In the genomic region with DNA sequence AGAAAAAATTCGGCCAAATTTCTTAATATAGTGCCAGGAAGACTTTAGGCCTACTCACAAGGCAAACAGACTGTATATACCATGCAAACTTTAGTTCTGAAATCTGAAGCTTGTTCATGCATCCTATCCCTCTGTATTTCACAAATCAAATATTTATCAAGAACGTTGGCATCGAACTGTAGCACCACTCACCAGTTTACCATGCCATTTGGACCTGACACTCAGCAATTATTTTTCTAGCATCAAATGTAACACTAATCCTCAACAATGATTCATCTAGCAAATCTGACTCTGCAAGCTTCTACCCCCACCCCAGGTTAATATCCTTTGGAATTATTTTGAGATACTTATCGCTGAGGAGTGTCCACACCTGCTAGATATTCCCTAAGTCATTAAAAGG, we compare ENCODE assay signal across 20 cellular contexts.
DNase-seq lines count a peak whose midpoint lies in the region; ATAC-seq and TF ChIP-seq lines count a peak whose summit lies in the region.
"Had no signal": no experiment of that assay in that cellular context is flagged by ENCODE, and none has a peak within 500 bp of the region (broad histone marks: within the 10 kb centered on the region; RNA-seq: fewer than 3 reads in every experiment).

No MANE protein-coding gene starts in this region.

- H3K9me3 Mint-ChIP-seq in Caco-2 (ENCODE audit: unreplicated experiment), result no peaks in the 10 kb centered on the region
- H3K9me3 Mint-ChIP-seq: GM23338 had no signal

- H3K9me3 ChIP-seq in aorta (ENCODE audit: control insufficient read depth, low read length), result no peaks in the 10 kb centered on the region
- H3K9me3 ChIP-seq in Caco-2, result no peaks in the 10 kb centered on the region
- H3K9me3 ChIP-seq: Peyer's patch had no signal

- no peak overlapping the region for H3K4me3 Mint-ChIP-seq in Caco-2 (ENCODE audit: unreplicated experiment)
- H3K4me3 Mint-ChIP-seq: B cell; CD4-positive, CD25-positive, alpha-beta regulatory T cell; GM23338; T-helper 1 cell treated with Interleukin-12 subunit alpha and Interleukin-12 subunit beta and Interleukin-4 antibody, amounts not matched to agents 30 μg/mL and 1 μg/mL, for 36 hours had no signal

- H3K4me1 ChIP-seq in aorta (ENCODE audit: control insufficient read depth in 1 of 2, insufficient read depth in 2 of 2, low read length in 2 of 2) (no peaks in the 10 kb centered on the region), Caco-2 (no peaks in the 10 kb centered on the region)
- H3K4me1 ChIP-seq: Peyer's patch had no signal

- no peak for ATAC-seq in GM19452 (IDR thresholded peaks at IDR 0.05; ENCODE audit: unreplicated experiment)
- ATAC-seq in aorta (ENCODE audit: low FRiP score), result no peak
- ATAC-seq in HG03280 (IDR thresholded peaks at IDR 0.05; ENCODE audit: unreplicated experiment), result no peak
- ATAC-seq: GM12878, GM23338, K562 had no signal

- H3K4me1 Mint-ChIP-seq in Caco-2 (ENCODE audit: low read depth, unreplicated experiment), result no peaks in the 10 kb centered on the region
- H3K4me1 Mint-ChIP-seq: B cell; CD4-positive, CD25-positive, alpha-beta regulatory T cell; GM23338 had no signal

- intact Hi-C loops in aorta (cut with DNase I) (no loop called here), Caco-2 (cut with micrococcal nuclease; ENCODE audit: unreplicated experiment) (no loop called here)

- H3K36me3 ChIP-seq in aorta (ENCODE audit: control insufficient read depth in 1 of 2, insufficient read depth in 2 of 2, low read length in 1 of 2), result no peaks in the 10 kb centered on the region
- no peaks in the 10 kb centered on the region for H3K36me3 ChIP-seq in Caco-2 (ENCODE audit: control insufficient read depth, insufficient read depth, low read length)
- H3K36me3 ChIP-seq: Peyer's patch had no signal

- no TSS peak for BruUV-seq in Caco-2 (replicated peaks; lab: Mats Ljungman, UMichigan)

- peak; percentile 25 for DNase-seq in DMS153 treated with DMSO at 0.1 percent for 48 hours (lab: John Stamatoyannopoulos, UW; ENCODE audit: unreplicated experiment)
- DNase-seq in NCI-H2081 treated with DMSO at 0.1 percent for 48 hours (lab: John Stamatoyannopoulos, UW), result peak; percentile 28
- DNase-seq in NCI-H748 treated with DMSO at 0.1 percent for 48 hours (lab: John Stamatoyannopoulos, UW), result peak; percentile 30
- DNase-seq in SHP77 treated with DMSO at 0.1 percent for 48 hours (lab: John Stamatoyannopoulos, UW), result peak; percentile 50
- DNase-seq in aorta, result no peak
- no peak for DNase-seq in Caco-2
- DNase-seq: ACHN; CD4-positive, CD25-positive, alpha-beta regulatory T cell; GDM1; NCI-H1436 treated with DMSO at 0.1 percent for 48 hours; NCI-H446; Peyer's patch; SIG-M5 had no signal

- 89 to 94% methylated on average over 4 of the region's 4 CpGs for WGBS in aorta, 2 donors

- CTCF ChIA-PET in Caco-2 (lab: Charles Lee), result no interaction called here

- H3K36me3 Mint-ChIP-seq in Caco-2 (ENCODE audit: insufficient read depth, unreplicated experiment), result no peaks in the 10 kb centered on the region
- H3K36me3 Mint-ChIP-seq: CD4-positive, CD25-positive, alpha-beta regulatory T cell had no signal

- H3K27me3 ChIP-seq in aorta (ENCODE audit: control insufficient read depth in 1 of 2, insufficient read depth in 2 of 2, low read length in 1 of 2), result no peaks in the 10 kb centered on the region
- no peaks in the 10 kb centered on the region for H3K27me3 ChIP-seq in Caco-2 (replicated peaks; ENCODE audit: control insufficient read depth, insufficient read depth, low read length)
- H3K27me3 ChIP-seq: Peyer's patch had no signal

- H3K27ac ChIP-seq in aorta (ENCODE audit: low read depth in 1 of 2, low read length in 2 of 2), result no peak overlapping the region
- H3K27ac ChIP-seq: Peyer's patch had no signal

- POLR2A ChIA-PET in Caco-2 (lab: Charles Lee), result no interaction called here

- H3K4me3 ChIP-seq in aorta (ENCODE audit: low read length in 2 of 2) (no peak overlapping the region), Caco-2 (ENCODE audit: low read depth, low read length) (no peak overlapping the region)
- H3K4me3 ChIP-seq: GM12878, GM23338, K562, Peyer's patch had no signal

- TF ChIP-seq CTCF in Caco-2 (IDR thresholded peaks at IDR 0.05; ENCODE audit: insufficient read depth in 1 of 2, low read depth in 1 of 2, low read length in 1 of 2, severe bottlenecking in 1 of 2, unreplicated experiment in 1 of 2), result no peak

- peaks cover 2% of the 10 kb centered on the region for H3K27me3 Mint-ChIP-seq in Caco-2 (ENCODE audit: insufficient read depth, unreplicated experiment)
- H3K27me3 Mint-ChIP-seq: B cell; CD4-positive, CD25-positive, alpha-beta regulatory T cell had no signal

- no peak overlapping the region for H3K27ac Mint-ChIP-seq in Caco-2 (ENCODE audit: unreplicated experiment)
- H3K27ac Mint-ChIP-seq: B cell; CD4-positive, CD25-positive, alpha-beta regulatory T cell; GM23338; T-helper 1 cell treated with Interleukin-12 subunit alpha and Interleukin-12 subunit beta and Interleukin-4 antibody, amounts not matched to agents 30 μg/mL and 1 μg/mL, for 36 hours had no signal

Comparison
In these comparisons a context has a peak if more than half of its experiments do, and no peak if none do; other contexts are left out.
1. DNase-seq: peak in DMS153 treated with DMSO at 0.1 percent for 48 hours (single experiment), NCI-H2081 treated with DMSO at 0.1 percent for 48 hours (single experiment), NCI-H748 treated with DMSO at 0.1 percent for 48 hours (single experiment) and SHP77 treated with DMSO at 0.1 percent for 48 hours (single experiment); none in aorta (0 of 2) and Caco-2 (0 of 2).